Comparison of ENCODE assay signal across 9 cellular contexts in the genomic region with DNA sequence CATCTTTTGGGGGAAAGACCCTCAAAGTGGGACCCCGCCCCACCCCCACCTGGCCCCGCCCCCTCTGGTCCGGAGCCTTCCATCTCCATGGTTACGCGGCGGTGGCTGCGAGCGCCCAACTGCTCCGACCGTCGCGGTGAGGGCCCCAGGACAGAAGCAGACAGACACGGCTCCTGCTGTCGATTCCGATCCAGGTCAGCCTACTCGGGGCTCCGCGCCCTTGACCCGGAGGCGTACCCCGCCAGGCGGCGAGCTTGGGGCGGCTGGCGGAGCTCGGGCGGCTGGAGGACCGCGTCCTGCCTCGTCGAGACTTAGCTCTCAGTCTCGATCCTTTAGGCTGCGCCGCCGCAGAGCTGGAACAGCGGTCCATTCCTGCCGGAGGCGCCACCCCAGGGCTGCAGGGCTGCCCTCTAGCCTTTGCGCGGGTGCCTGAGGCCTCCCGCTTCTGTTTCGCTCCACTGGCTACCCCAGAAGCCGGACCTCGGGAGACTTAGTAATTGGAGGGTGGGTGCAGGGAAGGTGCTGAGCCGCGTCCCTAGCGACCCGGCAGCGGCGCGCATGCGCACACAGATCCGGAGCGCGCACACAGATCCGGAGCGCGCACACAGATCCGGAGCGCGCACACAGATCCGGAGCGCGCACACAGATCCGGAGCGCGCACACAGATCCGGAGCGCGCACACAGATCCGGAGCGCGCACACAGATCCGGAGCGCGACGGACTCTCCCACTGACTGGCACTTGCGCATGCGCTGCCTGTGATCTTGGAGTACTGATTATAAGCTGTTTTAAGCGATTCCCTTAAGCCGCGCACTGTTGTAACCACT. TPM values are rescaled to one million over a fixed set of nuclear protein-coding genes. Genes with fewer than 3 reads are reported as not detected.
DNase-seq lines count a peak whose midpoint lies in the region; ATAC-seq, FAIRE-seq and TF ChIP-seq lines count a peak whose summit lies in the region.
"Had no signal": no experiment of that assay in that cellular context is flagged by ENCODE, and none has a peak within 500 bp of the region (broad histone marks: within the 10 kb centered on the region; RNA-seq: fewer than 3 reads in every experiment).

CFAP206 (plus strand) TSS at position 77 of the 825 bp plus-strand sequence. CDS start 1,868 bp downstream, outside the sequence.

- no TSS peak for BruUV-seq in HepG2 (replicated peaks; lab: Mats Ljungman, UMichigan)

- H3K4me1 ChIP-seq in BLaER1 (no peaks in the 10 kb centered on the region), HepG2 (ENCODE audit: insufficient read depth, low read length) (peaks cover 12% of the 10 kb centered on the region)

- H3K9me3 ChIP-seq in BLaER1 (no peaks in the 10 kb centered on the region), HepG2 (ENCODE audit: low read length) (no peaks in the 10 kb centered on the region)

- under 1% methylated on average over 14 of the region's 82 CpGs for WGBS in HepG2 (ENCODE audit: low lambda C conversion rate)

- peak within 1 kb of the TSS; percentile 71 for H3K4me3 ChIP-seq in BLaER1
- H3K4me3 ChIP-seq in HepG2 (replicated peaks in 1 of 3; ENCODE audit: insufficient read depth in 1 of 3, low read depth in 2 of 3, low read length in 3 of 3): peak within 1 kb of the TSS; percentile 67 to 87 (median 72)

- intact Hi-C loops in HepG2 (cut with micrococcal nuclease; ENCODE audit: unreplicated experiment): loop anchor here (5.0 kb wide), 1 partner anchor 64 kb away; the partner anchor contains the start of gene SLC35A1

- TF ChIP-seq POLR2A in HepG2 (IDR thresholded peaks at IDR 0.05; ENCODE audit: insufficient read depth in 1 of 2, low read depth in 2 of 2, low read length in 2 of 2): no peak

- H3K27me3 ChIP-seq in BLaER1 (no peaks in the 10 kb centered on the region), HepG2 (ENCODE audit: control insufficient read depth in 1 of 2, insufficient read depth in 2 of 2, low read length in 2 of 2) (no peaks in the 10 kb centered on the region)

- FAIRE-seq in HepG2 (lab: Jason Lieb, UNC): no peak
- FAIRE-seq: endometrium had no signal

- TF ChIP-seq EP300 in HepG2 (IDR thresholded peaks at IDR 0.05; ENCODE audit: low read depth in 2 of 2, low read length in 2 of 2): no peak
- TF ChIP-seq EP300 in HepG2 (CRISPR knock-in tag; IDR thresholded peaks at IDR 0.05; ENCODE audit: borderline replicate concordance): no peak

- peak; percentile 75 to 84 for DNase-seq in NCI-H524 (lab: John Stamatoyannopoulos, UW)
- peak; percentile 77 for DNase-seq in activated CD4-positive, alpha-beta T cell treated with anti-CD3 and anti-CD28 coated beads, Interleukin-2, amount 50 U/mL, for 1 hour
- DNase-seq in dedifferentiated amniotic fluid mesenchymal stem cell (ENCODE audit: extremely low spot score): peak; percentile 72
- peak; percentile 67 for DNase-seq in HepG2 (ENCODE audit: low spot score)
- DNase-seq in stimulated activated CD4-positive, alpha-beta T cell treated with anti-CD3 and anti-CD28 coated beads, Interleukin-2, amount 100 ng/mL, for 4 hours (ENCODE audit: low read depth): peak; percentile 74

- CTCF ChIA-PET in HepG2 (lab: Yijun Ruan, JAX; ENCODE audit: low intra/inter-chr PET ratio, low total read pairs): no interaction called here

- no peaks in the 10 kb centered on the region for H3K79me2 ChIP-seq in HepG2 (ENCODE audit: insufficient read depth, low read length)

- H3K27ac ChIP-seq in BLaER1 (no peak within 1 kb of the TSS), HepG2 (ENCODE audit: extremely low read length, insufficient read depth, low read length) (peak within 1 kb of the TSS; percentile 64)

- peak; percentile 85 for ATAC-seq in GM19324 (IDR thresholded peaks at IDR 0.05; ENCODE audit: low FRiP score, unreplicated experiment)
- peak; percentile 68 for ATAC-seq in HG03457 (IDR thresholded peaks at IDR 0.05; ENCODE audit: unreplicated experiment)
- peak; percentile 97 for ATAC-seq in HepG2

- H3K9ac ChIP-seq in BLaER1 (no peak within 1 kb of the TSS; the same call in 1 of the 2 replicates), HepG2 (ENCODE audit: insufficient read depth, low read depth, low read length) (peak within 1 kb of the TSS; percentile 73)

- in situ Hi-C loops in HepG2 (cut with HindIII; ENCODE audit: extremely low pct_ligation_motif_present, low pct_unique_long_range_greater_than_20kb): no loop called here

- H2AFZ ChIP-seq in HepG2 (ENCODE audit: low read length): peak within 1 kb of the TSS; percentile 98

- peak within 1 kb of the TSS; percentile 60 for H3K4me2 ChIP-seq in BLaER1
- peak within 1 kb of the TSS; percentile 100 for H3K4me2 ChIP-seq in HepG2 (ENCODE audit: low read depth, low read length)

- POLR2A ChIA-PET in HepG2 (lab: Yijun Ruan, JAX): interaction anchor here (1.0 kb wide), 1 partner anchor 391 kb away, joined by 3 read pairs; no protein-coding TSS in a partner anchor

- H4K20me1 ChIP-seq in BLaER1 (no peaks in the 10 kb centered on the region), HepG2 (ENCODE audit: insufficient read depth, low read length) (no peaks in the 10 kb centered on the region)

- TF ChIP-seq RAD21 in HepG2 (CRISPR knock-in tag; IDR thresholded peaks at IDR 0.05): peak; percentile 8; the same call in 1 of the 2 replicates

- TF ChIP-seq CTCF in HepG2 (CRISPR knock-in tag; IDR thresholded peaks at IDR 0.05): peak; percentile 37

- H3K36me3 ChIP-seq in BLaER1 (no peaks in the 10 kb centered on the region), HepG2 (replicated peaks in 1 of 2; ENCODE audit: control insufficient read depth in 1 of 2, insufficient read depth in 2 of 2, low read length in 2 of 2) (no peaks in the 10 kb centered on the region)

TF ChIP-seq in HepG2, 621 proteins besides CTCF, POLR2A, EP300 and RAD21 (continues in another document):
- TF ChIP-seq HMGA1 (CRISPR knock-in tag; conservative IDR thresholded peaks at IDR 0.05) (no peak), CCAR2 (optimal IDR thresholded peaks at IDR 0.05; ENCODE audit: low read depth, low read length) (no peak), ZFP90 (CRISPR knock-in tag; IDR thresholded peaks at IDR 0.05; ENCODE audit: borderline replicate concordance) (no peak; the same call in 1 of the 2 replicates), KLF13 (CRISPR knock-in tag; IDR thresholded peaks at IDR 0.05) (no peak)
- TF ChIP-seq, protein P1, sequence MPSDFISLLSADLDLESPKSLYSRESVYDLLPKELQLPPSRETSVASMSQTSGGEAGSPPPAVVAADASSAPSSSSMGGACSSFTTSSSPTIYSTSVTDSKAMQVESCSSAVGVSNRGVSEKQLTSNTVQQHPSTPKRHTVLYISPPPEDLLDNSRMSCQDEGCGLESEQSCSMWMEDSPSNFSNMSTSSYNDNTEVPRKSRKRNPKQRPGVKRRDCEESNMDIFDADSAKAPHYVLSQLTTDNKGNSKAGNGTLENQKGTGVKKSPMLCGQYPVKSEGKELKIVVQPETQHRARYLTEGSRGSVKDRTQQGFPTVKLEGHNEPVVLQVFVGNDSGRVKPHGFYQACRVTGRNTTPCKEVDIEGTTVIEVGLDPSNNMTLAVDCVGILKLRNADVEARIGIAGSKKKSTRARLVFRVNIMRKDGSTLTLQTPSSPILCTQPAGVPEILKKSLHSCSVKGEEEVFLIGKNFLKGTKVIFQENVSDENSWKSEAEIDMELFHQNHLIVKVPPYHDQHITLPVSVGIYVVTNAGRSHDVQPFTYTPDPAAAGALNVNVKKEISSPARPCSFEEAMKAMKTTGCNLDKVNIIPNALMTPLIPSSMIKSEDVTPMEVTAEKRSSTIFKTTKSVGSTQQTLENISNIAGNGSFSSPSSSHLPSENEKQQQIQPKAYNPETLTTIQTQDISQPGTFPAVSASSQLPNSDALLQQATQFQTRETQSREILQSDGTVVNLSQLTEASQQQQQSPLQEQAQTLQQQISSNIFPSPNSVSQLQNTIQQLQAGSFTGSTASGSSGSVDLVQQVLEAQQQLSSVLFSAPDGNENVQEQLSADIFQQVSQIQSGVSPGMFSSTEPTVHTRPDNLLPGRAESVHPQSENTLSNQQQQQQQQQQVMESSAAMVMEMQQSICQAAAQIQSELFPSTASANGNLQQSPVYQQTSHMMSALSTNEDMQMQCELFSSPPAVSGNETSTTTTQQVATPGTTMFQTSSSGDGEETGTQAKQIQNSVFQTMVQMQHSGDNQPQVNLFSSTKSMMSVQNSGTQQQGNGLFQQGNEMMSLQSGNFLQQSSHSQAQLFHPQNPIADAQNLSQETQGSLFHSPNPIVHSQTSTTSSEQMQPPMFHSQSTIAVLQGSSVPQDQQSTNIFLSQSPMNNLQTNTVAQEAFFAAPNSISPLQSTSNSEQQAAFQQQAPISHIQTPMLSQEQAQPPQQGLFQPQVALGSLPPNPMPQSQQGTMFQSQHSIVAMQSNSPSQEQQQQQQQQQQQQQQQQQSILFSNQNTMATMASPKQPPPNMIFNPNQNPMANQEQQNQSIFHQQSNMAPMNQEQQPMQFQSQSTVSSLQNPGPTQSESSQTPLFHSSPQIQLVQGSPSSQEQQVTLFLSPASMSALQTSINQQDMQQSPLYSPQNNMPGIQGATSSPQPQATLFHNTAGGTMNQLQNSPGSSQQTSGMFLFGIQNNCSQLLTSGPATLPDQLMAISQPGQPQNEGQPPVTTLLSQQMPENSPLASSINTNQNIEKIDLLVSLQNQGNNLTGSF (CRISPR knock-in tag; IDR thresholded peaks at IDR 0.05): no peak

RNA-seq across cellular contexts. Expression of gene CFAP206, which starts in this region (rescaled TPM):
- total RNA-seq in HepG2 (2016; rRNA removed; fragmentation: Illumina TruSeq; extraction: Trizol): not detected in 2 replicates
- total RNA-seq in HepG2 (2016; cell fraction: cytosol; rRNA removed; fragmentation: Illumina TruSeq; extraction: Trizol; ENCODE audit: low read depth): not detected in 2 replicates
- 0.13 TPM in 1 of 2 replicates, not detected in the other for total RNA-seq in HepG2 (2016; cell fraction: insoluble cytoplasmic fraction; rRNA removed; fragmentation: Illumina TruSeq; extraction: Trizol)
- total RNA-seq in HepG2 (2016; cell fraction: membrane; rRNA removed; fragmentation: Illumina TruSeq; extraction: Trizol): 0.15 TPM in 1 of 2 replicates, not detected in the other
- not detected in 2 replicates for total RNA-seq in HepG2 (2016; cell fraction: nucleus; rRNA removed; fragmentation: Illumina TruSeq; extraction: Trizol)
- 0.03 TPM in 1 of 2 replicates, not detected in the other for polyA plus RNA-seq in HepG2 (2011; rRNA removed)
- not detected in 2 replicates for polyA plus RNA-seq in HepG2 (2011; cell fraction: cytosol; rRNA removed)
- 0.07 and 0.23 TPM in 2 replicates for polyA plus RNA-seq in HepG2 (2011; cell fraction: nucleus; rRNA removed)
- not detected in 2 replicates for polyA plus RNA-seq in HepG2 (2012)
- polyA plus RNA-seq in HepG2 (2016; cell fraction: cytosol; fragmentation: Illumina TruSeq; extraction: Trizol; ENCODE audit: low read depth): not detected in 2 replicates
- polyA plus RNA-seq in HepG2 (2016; cell fraction: insoluble cytoplasmic fraction; fragmentation: Illumina TruSeq; extraction: Trizol; ENCODE audit: low read depth): not detected in 2 replicates
- 0.07 TPM in 1 of 2 replicates, not detected in the other for polyA plus RNA-seq in HepG2 (2016; cell fraction: membrane; fragmentation: Illumina TruSeq; extraction: Trizol; ENCODE audit: low read depth)
- not detected in 2 replicates for polyA plus RNA-seq in HepG2 (2016; cell fraction: nucleus; fragmentation: Illumina TruSeq; extraction: Trizol; ENCODE audit: insufficient read depth, low read depth)
- 0.14 TPM in 1 of 2 replicates, not detected in the other for polyA minus RNA-seq in HepG2 (2011; rRNA and poly(A)+ RNA removed; ENCODE audit: low replicate concordance)
- not detected in 2 replicates for polyA minus RNA-seq in HepG2 (2011; cell fraction: cytosol; rRNA and poly(A)+ RNA removed)
- polyA minus RNA-seq in HepG2 (2011; cell fraction: nucleus; rRNA and poly(A)+ RNA removed): not detected in 2 replicates

Comparison
In these comparisons a context has a peak if more than half of its experiments do, and no peak if none do; other contexts are left out.
1. Peak in DNase-seq, ATAC-seq, H3K4me3 ChIP-seq, H3K27ac ChIP-seq, H3K9ac ChIP-seq and H3K4me2 ChIP-seq in HepG2; RNA of the gene not detected or under 1 TPM.